In genomic region chr22:24431309-24432034, GRCh38 we compare ENCODE assay signal across 11 cellular contexts. TPM values are rescaled to one million over a fixed set of nuclear protein-coding genes. Genes with fewer than 3 reads are reported as not detected.
DNase-seq lines count a peak whose midpoint lies in the region; ATAC-seq and TF ChIP-seq lines count a peak whose summit lies in the region.
"Had no signal": no experiment of that assay in that cellular context is flagged by ENCODE, and none has a peak within 500 bp of the region (broad histone marks: within the 10 kb centered on the region; RNA-seq: fewer than 3 reads in every experiment).

No MANE protein-coding gene starts in this region.

- no peaks in the 10 kb centered on the region for H3K9me3 ChIP-seq in CD8-positive, alpha-beta T cell (ENCODE audit: low read length)
- H3K9me3 ChIP-seq in Loucy (ENCODE audit: insufficient read depth, low read depth, low read length) (no peaks in the 10 kb centered on the region), osteoblast (ENCODE audit: low read depth, low read length) (no peaks in the 10 kb centered on the region)
- H3K9me3 ChIP-seq: thoracic aorta had no signal

- peaks cover 84% of the 10 kb centered on the region for H3K4me1 Mint-ChIP-seq in CD8-positive, alpha-beta T cell (ENCODE audit: low read depth)
- H3K4me1 Mint-ChIP-seq in chondrocyte (ENCODE audit: low read depth), result peaks cover 37% of the 10 kb centered on the region

- H3K4me3 ChIP-seq in CD8-positive, alpha-beta T cell (ENCODE audit: low read depth, low read length), result no peak overlapping the region
- no peak overlapping the region for H3K4me3 ChIP-seq in Loucy (ENCODE audit: low read length, poor library complexity, severe bottlenecking)
- no peak overlapping the region for H3K4me3 ChIP-seq in osteoblast (ENCODE audit: insufficient read depth, low read length)
- H3K4me3 ChIP-seq in H7 (ENCODE audit: insufficient read depth, low read depth, low read length), result no peak overlapping the region
- H3K4me3 ChIP-seq: thoracic aorta had no signal

- peaks cover 8% of the 10 kb centered on the region for H3K36me3 ChIP-seq in CD8-positive, alpha-beta T cell (ENCODE audit: insufficient read depth, low read length)
- H3K36me3 ChIP-seq in Loucy (ENCODE audit: insufficient read depth, low read length) (no peaks in the 10 kb centered on the region), osteoblast (ENCODE audit: insufficient read depth, low read length) (no peaks in the 10 kb centered on the region), H7 (replicated peaks; ENCODE audit: control insufficient read depth, insufficient read depth, low read length) (no peaks in the 10 kb centered on the region)
- H3K36me3 ChIP-seq: thoracic aorta had no signal

- no peak for DNase-seq in CD8-positive, alpha-beta T cell
- DNase-seq in chondrocyte (ENCODE audit: low spot score), result peak; percentile 46
- peak; percentile 80 for DNase-seq in osteoblast (ENCODE audit: insufficient read length, low spot score, missing footprints)
- no peak for DNase-seq in H7
- no peak for DNase-seq in NK-92 (lab: John Stamatoyannopoulos, UW; ENCODE audit: unreplicated experiment)
- DNase-seq: DMS53, NCI-H526 treated with DMSO at 0.1 percent for 48 hours had no signal

- H3K27ac ChIP-seq in CD8-positive, alpha-beta T cell (ENCODE audit: low read depth, low read length), result peak overlapping the region; percentile 3
- H3K27ac ChIP-seq in osteoblast (ENCODE audit: low read depth, low read length), result no peak overlapping the region
- H3K27ac ChIP-seq: thoracic aorta had no signal

- ATAC-seq in CD8-positive, alpha-beta T cell, result no peak
- no peak for ATAC-seq in GM19395 (IDR thresholded peaks at IDR 0.05; ENCODE audit: unreplicated experiment)

- CTCF ChIA-PET in CD8-positive, alpha-beta T cell (lab: Charles Lee), result interaction anchor here (2.3 kb wide), 1 partner anchor 71 kb away, joined by 6 read pairs; no protein-coding TSS in a partner anchor

- H3K4me2 ChIP-seq in Loucy (ENCODE audit: low read depth, low read length, poor library complexity, severe bottlenecking), result peak overlapping the region; percentile 82
- H3K4me2 ChIP-seq in osteoblast (ENCODE audit: insufficient read depth, low read length), result no peak overlapping the region

- H3K27me3 Mint-ChIP-seq in CD8-positive, alpha-beta T cell (ENCODE audit: low read depth), result no peaks in the 10 kb centered on the region
- no peaks in the 10 kb centered on the region for H3K27me3 Mint-ChIP-seq in chondrocyte (ENCODE audit: low read depth)

- H3K9me2 ChIP-seq in Loucy (replicated peaks; ENCODE audit: low read depth, low read length), result no peaks in the 10 kb centered on the region

- peaks cover 54% of the 10 kb centered on the region for H3K79me2 ChIP-seq in Loucy (ENCODE audit: insufficient read depth, low read length)
- H3K79me2 ChIP-seq in osteoblast (ENCODE audit: insufficient read depth, low read length), result no peaks in the 10 kb centered on the region

- H3K4me3 Mint-ChIP-seq in CD8-positive, alpha-beta T cell, result peak overlapping the region; percentile 64
- no peak overlapping the region for H3K4me3 Mint-ChIP-seq in chondrocyte (ENCODE audit: unreplicated experiment)

- H3K4me1 ChIP-seq in CD8-positive, alpha-beta T cell (ENCODE audit: insufficient read depth, low read length), result peaks cover 88% of the 10 kb centered on the region
- H3K4me1 ChIP-seq in Loucy (ENCODE audit: insufficient read depth, low read length, poor library complexity, severe bottlenecking) (peaks cover 97% of the 10 kb centered on the region), osteoblast (ENCODE audit: insufficient read depth, low read length) (peaks cover 31% of the 10 kb centered on the region)

- H3K27me3 ChIP-seq in CD8-positive, alpha-beta T cell (ENCODE audit: insufficient read depth, low read length), result no peaks in the 10 kb centered on the region
- H3K27me3 ChIP-seq in Loucy (ENCODE audit: insufficient read depth, low read length, poor library complexity, severe bottlenecking) (no peaks in the 10 kb centered on the region), osteoblast (ENCODE audit: insufficient read depth, low read length) (peaks cover 5% of the 10 kb centered on the region), H7 (ENCODE audit: control insufficient read depth, insufficient read depth, low read length) (no peaks in the 10 kb centered on the region)

- no peak overlapping the region for H2AFZ ChIP-seq in Loucy (ENCODE audit: low read length)
- no peak overlapping the region for H2AFZ ChIP-seq in osteoblast (ENCODE audit: low read length)

- intact Hi-C loops in CD8-positive, alpha-beta T cell (cut with DNase I, micrococcal nuclease), result no loop called here

- POLR2A ChIA-PET in CD8-positive, alpha-beta T cell (lab: Charles Lee), result interaction anchor here (0.6 to 1.0 kb wide), 2 partner anchors 8 to 32 kb away, joined by 3 to 4 read pairs; no protein-coding TSS in a partner anchor

- H3K27ac Mint-ChIP-seq in CD8-positive, alpha-beta T cell, result peak overlapping the region; percentile 95
- no peak overlapping the region for H3K27ac Mint-ChIP-seq in chondrocyte (ENCODE audit: unreplicated experiment)
- H3K27ac Mint-ChIP-seq: progenitor cell of endocrine pancreas had no signal

- H4K20me1 ChIP-seq in Loucy (ENCODE audit: insufficient read depth, low read length, poor library complexity, severe bottlenecking) (no peaks in the 10 kb centered on the region), osteoblast (ENCODE audit: insufficient read depth, low read length) (peaks cover 2% of the 10 kb centered on the region)

- peaks cover 38% of the 10 kb centered on the region for H3K36me3 Mint-ChIP-seq in CD8-positive, alpha-beta T cell
- no peaks in the 10 kb centered on the region for H3K36me3 Mint-ChIP-seq in chondrocyte (ENCODE audit: low read depth)

- no peaks in the 10 kb centered on the region for H3K9me3 Mint-ChIP-seq in CD8-positive, alpha-beta T cell
- H3K9me3 Mint-ChIP-seq in chondrocyte (ENCODE audit: low read depth), result no peaks in the 10 kb centered on the region

- H3K9ac ChIP-seq in Loucy (ENCODE audit: low read depth, low read length, poor library complexity, severe bottlenecking), result peak overlapping the region; percentile 68

- peaks cover 20% of the 10 kb centered on the region for H3F3A ChIP-seq in Loucy (ENCODE audit: low read depth)

- no peak for TF ChIP-seq CTCF in CD8-positive, alpha-beta T cell (IDR thresholded peaks at IDR 0.05)
- TF ChIP-seq CTCF in Loucy (conservative IDR thresholded peaks at IDR 0.05; ENCODE audit: low read length) (no peak; the same call in 1 of the 2 replicates), chondrocyte (IDR thresholded peaks at IDR 0.05) (no peak), osteoblast (IDR thresholded peaks at IDR 0.05; ENCODE audit: extremely low read depth, low read depth, low read length) (no peak)

RNA-seq across cellular contexts. Expression of gene ADORA2A, which starts 4.1 kb away (rescaled TPM):
- total RNA-seq in CD8-positive, alpha-beta T cell, result 10 to 100 TPM; 15.9 to 17.2 TPM
- total RNA-seq in chondrocyte, result 2.3 to 3.6 TPM (median 2.4 TPM) in 3 replicates
- 0.72 and 1.2 TPM in 2 replicates for total RNA-seq in osteoblast
- 4.0 and 7.0 TPM in 2 replicates for total RNA-seq in H7 (2014; rRNA removed; shearing (Covaris generic))

Comparison
In these comparisons a context has a peak if more than half of its experiments do, and no peak if none do; other contexts are left out.
1. DNase-seq: peak in chondrocyte (single experiment) and osteoblast (single experiment); none in CD8-positive, alpha-beta T cell (0 of 7), H7 (single experiment) and NK-92 (single experiment).